ENCODE assay signal across 19 cellular contexts in genomic region chr7:134897936-134898335, GRCh38.
DNase-seq lines count a peak whose midpoint lies in the region; ATAC-seq and TF ChIP-seq lines count a peak whose summit lies in the region.
"Had no signal": no experiment of that assay in that cellular context is flagged by ENCODE, and none has a peak within 500 bp of the region (broad histone marks: within the 10 kb centered on the region; RNA-seq: fewer than 3 reads in every experiment).

No MANE protein-coding gene starts in this region.

- intact Hi-C loops in esophagus muscularis mucosa (cut with DNase I) (no loop called here), sigmoid colon (cut with DNase I) (no loop called here)

- no peak for TF ChIP-seq CTCF in RWPE2 (IDR thresholded peaks at IDR 0.05; ENCODE audit: poor library complexity, severe bottlenecking)
- no peak for TF ChIP-seq CTCF in esophagus muscularis mucosa (IDR thresholded peaks at IDR 0.05)
- no peak for TF ChIP-seq CTCF in sigmoid colon (IDR thresholded peaks at IDR 0.05)

- DNase-seq in ELF-1 (ENCODE audit: low read depth, low spot score) (peak; percentile 43), RWPE2 (ENCODE audit: low spot score) (no peak), esophagus muscularis mucosa (ENCODE audit: extremely low spot score) (no peak), sigmoid colon (no peak), NCI-H2081 (lab: John Stamatoyannopoulos, UW) (no peak), NCI-H1417 treated with DMSO at 0.1 percent for 48 hours (lab: John Stamatoyannopoulos, UW) (no peak)
- DNase-seq: AML-193; CD4-positive, alpha-beta memory T cell; DMS79 treated with DMSO at 0.1 percent for 48 hours; GOT3; H7 had no signal

- TF ChIP-seq EP300 in esophagus muscularis mucosa (IDR thresholded peaks at IDR 0.05) (no peak), sigmoid colon (IDR thresholded peaks at IDR 0.05) (no peak)

- H3K4me3 ChIP-seq in RWPE2 (ENCODE audit: severe bottlenecking), result no peak overlapping the region
- H3K4me3 ChIP-seq in esophagus muscularis mucosa, result no peak overlapping the region
- no peak overlapping the region for H3K4me3 ChIP-seq in sigmoid colon
- H3K4me3 ChIP-seq: A549, GM12878 had no signal

- WGBS in esophagus muscularis mucosa, result 95% methylated on average over 7 of the region's 7 CpGs
- WGBS in sigmoid colon, 2 donors, result 92 to 93% methylated on average over 7 of the region's 7 CpGs

- H3K36me3 ChIP-seq in RWPE2 (ENCODE audit: low read depth), result peaks cover 57% of the 10 kb centered on the region
- peaks cover 0 to 14% (median 8%) of the 10 kb centered on the region in 4 donors for H3K36me3 ChIP-seq in esophagus muscularis mucosa
- H3K36me3 ChIP-seq in sigmoid colon, result peaks cover 0 to 7% (median 2%) of the 10 kb centered on the region in 4 donors

- H3K9me3 ChIP-seq in RWPE2 (ENCODE audit: severe bottlenecking) (peaks cover 16% of the 10 kb centered on the region), esophagus muscularis mucosa (peaks cover 0 to 12% (median 9%) of the 10 kb centered on the region in 4 donors), sigmoid colon (no peaks in the 10 kb centered on the region)

- H3K4me1 ChIP-seq in RWPE2 (ENCODE audit: insufficient read depth, poor library complexity, severe bottlenecking), result peaks cover 29% of the 10 kb centered on the region
- peaks cover 62 to 75% (median 71%) of the 10 kb centered on the region in 4 donors for H3K4me1 ChIP-seq in esophagus muscularis mucosa
- H3K4me1 ChIP-seq in sigmoid colon, result peaks cover 0 to 70% (median 61%) of the 10 kb centered on the region in 4 donors

- ATAC-seq in RWPE2 (ENCODE audit: low read depth) (no peak), GM18519 (IDR thresholded peaks at IDR 0.05; ENCODE audit: low FRiP score, unreplicated experiment) (no peak), GM21825 (IDR thresholded peaks at IDR 0.05; ENCODE audit: unreplicated experiment) (no peak)
- ATAC-seq: A549, GM12878, HCT116, HepG2 had no signal

- no peak for TF ChIP-seq POLR2A in esophagus muscularis mucosa (IDR thresholded peaks at IDR 0.05; ENCODE audit: low read depth)
- no peak for TF ChIP-seq POLR2A in sigmoid colon (IDR thresholded peaks at IDR 0.05)

- H3K27ac ChIP-seq in RWPE2 (ENCODE audit: poor library complexity, severe bottlenecking), result peak overlapping the region; percentile 83
- H3K27ac ChIP-seq in esophagus muscularis mucosa (replicated peaks in 1 of 4), result peak overlapping the region; percentile 8 to 89 (median 76)
- H3K27ac ChIP-seq in sigmoid colon, result peak overlapping the region in 3 of 4 donors; percentile 5 to 88 (median 81)
- H3K27ac ChIP-seq: 22Rv1, C4-2B had no signal

- H3K27me3 ChIP-seq in RWPE2 (ENCODE audit: insufficient read depth, poor library complexity, severe bottlenecking) (no peaks in the 10 kb centered on the region), esophagus muscularis mucosa (no peaks in the 10 kb centered on the region), sigmoid colon (no peaks in the 10 kb centered on the region)
